In genomic region chr17:28334176-28334575, GRCh38 we compare ENCODE assay signal across 10 cellular contexts. TPM values are rescaled to one million over a fixed set of nuclear protein-coding genes. Genes with fewer than 3 reads are reported as not detected.
DNase-seq lines count a peak whose midpoint lies in the region; ATAC-seq, FAIRE-seq and TF ChIP-seq lines count a peak whose summit lies in the region.
"Had no signal": no experiment of that assay in that cellular context is flagged by ENCODE, and none has a peak within 500 bp of the region (broad histone marks: within the 10 kb centered on the region; RNA-seq: fewer than 3 reads in every experiment).

No MANE protein-coding gene starts in this region.

- H2BK120ac ChIP-seq in IMR-90 (ENCODE audit: low read depth, low read length) = no peak overlapping the region

- H2AFZ ChIP-seq in IMR-90 (replicated peaks; ENCODE audit: low read length, poor library complexity) = no peak overlapping the region
- H2AFZ ChIP-seq in astrocyte (ENCODE audit: low read depth, low read length) = no peak overlapping the region

- CTCF ChIA-PET in A673 (lab: Charles Lee) = no interaction called here
- CTCF ChIA-PET in IMR-90 (lab: Yijun Ruan, JAX) = interaction anchor here (0.8 kb wide), 1 partner anchor 83 kb away, joined by 3 read pairs; no protein-coding TSS in a partner anchor

- H3K4me1 ChIP-seq in A673 (ENCODE audit: insufficient read depth, low read length, poor library complexity, severe bottlenecking) (peaks cover 11% of the 10 kb centered on the region), IMR-90 (ENCODE audit: control insufficient read depth, insufficient read depth, low read length) (peaks cover 13% of the 10 kb centered on the region), astrocyte (ENCODE audit: insufficient read depth, low read length) (peaks cover 39% of the 10 kb centered on the region), mononuclear cell (ENCODE audit: insufficient read depth, low read length) (peaks cover 34% of the 10 kb centered on the region)

- peak overlapping the region; percentile 40; the same call in 1 of the 2 replicates for H2AK5ac ChIP-seq in IMR-90 (ENCODE audit: low read depth, low read length)

- H3K79me2 ChIP-seq in astrocyte (ENCODE audit: insufficient read depth, low read length) = peaks cover 80% of the 10 kb centered on the region

- H3K56ac ChIP-seq in IMR-90 (ENCODE audit: extremely low read depth, insufficient read depth, low read length) = no peak overlapping the region

- peak overlapping the region; percentile 90 for H3K14ac ChIP-seq in IMR-90 (replicated peaks; ENCODE audit: low read depth, low read length)

- H2BK5ac ChIP-seq in IMR-90 (ENCODE audit: low read depth, low read length, poor library complexity, severe bottlenecking) = no peak overlapping the region

- peak overlapping the region; percentile 86 for H3K4me3 ChIP-seq in A673 (ENCODE audit: low read depth, low read length, poor library complexity, severe bottlenecking)
- H3K4me3 ChIP-seq in IMR-90 (ENCODE audit: insufficient read depth, low read depth, low read length) = peak overlapping the region; percentile 59
- H3K4me3 ChIP-seq in astrocyte (ENCODE audit: insufficient read depth, low read depth, low read length) = peak overlapping the region; percentile 95
- peak overlapping the region; percentile 53 for H3K4me3 ChIP-seq in mononuclear cell (ENCODE audit: low read length)

- H2AK9ac ChIP-seq in IMR-90 (replicated peaks; ENCODE audit: low read depth, low read length, poor library complexity) = peak overlapping the region; percentile 92

- H3K79me1 ChIP-seq in IMR-90 (ENCODE audit: low read depth in 1 of 2, low read length in 2 of 2) = peaks cover 35 to 82% of the 10 kb centered on the region in 2 experiments

- H3K27ac Mint-ChIP-seq in astrocyte (ENCODE audit: unreplicated experiment) = peak overlapping the region; percentile 87

- peak overlapping the region; percentile 74; the same call in 1 of the 2 replicates for H3K23ac ChIP-seq in IMR-90 (ENCODE audit: low read depth, low read length)

- peaks cover 9% of the 10 kb centered on the region for H3K36me3 Mint-ChIP-seq in astrocyte (ENCODE audit: low read depth, unreplicated experiment)

- no peaks in the 10 kb centered on the region for H3K9me3 ChIP-seq in A673 (ENCODE audit: low read depth, low read length, poor library complexity, severe bottlenecking)
- no peaks in the 10 kb centered on the region for H3K9me3 ChIP-seq in IMR-90 (ENCODE audit: control insufficient read depth, insufficient read depth, low read length)
- no peaks in the 10 kb centered on the region for H3K9me3 ChIP-seq in astrocyte (ENCODE audit: insufficient read depth, low read depth, low read length)
- no peaks in the 10 kb centered on the region for H3K9me3 ChIP-seq in mononuclear cell (ENCODE audit: low read depth, low read length)

- H3K27me3 Mint-ChIP-seq in astrocyte (ENCODE audit: low read depth, unreplicated experiment) = no peaks in the 10 kb centered on the region

- DNase-seq in A673 (ENCODE audit: low spot score) (no peak), IMR-90 (peak; percentile 19), astrocyte (ENCODE audit: low read depth) (no peak), amniotic stem cell (lab: John Stamatoyannopoulos, UW) (no peak)
- DNase-seq in stimulated activated CD4-positive, alpha-beta T cell treated with anti-CD3 and anti-CD28 coated beads, Interleukin-2, amount 100 ng/mL, for 48 hours = no peak
- DNase-seq: SHP77 had no signal

- peaks cover 30% of the 10 kb centered on the region for H3K4me1 Mint-ChIP-seq in astrocyte (ENCODE audit: low read depth, unreplicated experiment)

- no peak overlapping the region for H3K18ac ChIP-seq in IMR-90 (ENCODE audit: low read depth, low read length)

- no peaks in the 10 kb centered on the region for H3K9me3 Mint-ChIP-seq in astrocyte (ENCODE audit: unreplicated experiment)

- H4K20me1 ChIP-seq in IMR-90 (ENCODE audit: insufficient read depth, low read length) (peaks cover 42% of the 10 kb centered on the region; the same call in 1 of the 2 replicates), astrocyte (ENCODE audit: insufficient read depth, low read length) (peaks cover 73% of the 10 kb centered on the region)

- peak overlapping the region; percentile 99 for H3K4me3 Mint-ChIP-seq in astrocyte (ENCODE audit: unreplicated experiment)

- ATAC-seq in IMR-90 (ENCODE audit: low read depth) (no peak), HG03521 (IDR thresholded peaks at IDR 0.05; ENCODE audit: unreplicated experiment) (no peak), GM18498 (IDR thresholded peaks at IDR 0.05; ENCODE audit: unreplicated experiment) (no peak)

- no peak for FAIRE-seq in astrocyte (lab: Jason Lieb, UNC)
- FAIRE-seq: islet of Langerhans had no signal

- intact Hi-C loops in A673 (cut with micrococcal nuclease; ENCODE audit: unreplicated experiment) (no loop called here), IMR-90 (cut with micrococcal nuclease) (loop anchor here (5.0 to 10.0 kb wide), 2 partner anchors 82 to 289 kb away; partner anchors contain the start of gene NLK)

- no peak overlapping the region for H2BK15ac ChIP-seq in IMR-90 (ENCODE audit: low read depth, low read length)

- H4K91ac ChIP-seq in IMR-90 (ENCODE audit: insufficient read depth, low read depth, low read length) = no peak overlapping the region

- peaks cover 8% of the 10 kb centered on the region for H3K36me3 ChIP-seq in A673 (ENCODE audit: insufficient read depth, low read length, poor library complexity, severe bottlenecking)
- H3K36me3 ChIP-seq in IMR-90 (ENCODE audit: control insufficient read depth, insufficient read depth, low read length) = peaks cover 21% of the 10 kb centered on the region
- H3K36me3 ChIP-seq in astrocyte (ENCODE audit: insufficient read depth, low read length) = peaks cover 2% of the 10 kb centered on the region

- H3K27me3 ChIP-seq in A673 (replicated peaks; ENCODE audit: insufficient read depth, low read depth, low read length, poor library complexity) = no peaks in the 10 kb centered on the region
- no peaks in the 10 kb centered on the region for H3K27me3 ChIP-seq in IMR-90 (ENCODE audit: control insufficient read depth, insufficient read depth, low read length)
- no peaks in the 10 kb centered on the region for H3K27me3 ChIP-seq in astrocyte (ENCODE audit: insufficient read depth, low read length)
- H3K27me3 ChIP-seq in mononuclear cell (ENCODE audit: insufficient read depth, low read length) = no peaks in the 10 kb centered on the region

- no peak overlapping the region for H2BK20ac ChIP-seq in IMR-90 (ENCODE audit: low read depth, low read length)

- no peak overlapping the region for H4K5ac ChIP-seq in IMR-90 (ENCODE audit: low read depth, low read length)

- TF ChIP-seq CTCF in A673 (conservative IDR thresholded peaks at IDR 0.05; ENCODE audit: low read depth, low read length) (no peak), IMR-90 (conservative IDR thresholded peaks at IDR 0.05; ENCODE audit: low read depth, low read length) (no peak), astrocyte (IDR thresholded peaks at IDR 0.05; ENCODE audit: insufficient read depth, low read depth, low read length) (no peak)

- H3K9me1 ChIP-seq in IMR-90 (ENCODE audit: insufficient read depth, low read length) = peaks cover 12% of the 10 kb centered on the region

- dilution Hi-C loops in IMR-90 (cut with HindIII; ENCODE audit: low sequenced_read_pairs, unreplicated experiment) = no loop called here

- H3K4me2 ChIP-seq in IMR-90 (ENCODE audit: low read depth, low read length) (peak overlapping the region; percentile 92), astrocyte (ENCODE audit: low read length) (peak overlapping the region; percentile 95)

- in situ Hi-C loops in IMR-90 (cut with MboI; ENCODE audit: low sequenced_read_pairs) = loop anchor here (25.0 kb wide), 1 partner anchor 797 kb away; no protein-coding TSS in a partner anchor

- whole genome bisulfite sequencing in IMR-90 (ENCODE audit: extremely low coverage in 2 of 2, insufficient read length in 1 of 2), 2 experiments = 53% methylated on average over 5 of the region's 6 CpGs; no CpG with 5 or more reads in 1 of the 2 experiments

- TF ChIP-seq POLR2A in IMR-90 (IDR thresholded peaks at IDR 0.05; ENCODE audit: low read depth, low read length) = no peak

- H3K9ac ChIP-seq in IMR-90 (ENCODE audit: low read depth, low read length) (peak overlapping the region; percentile 82), astrocyte (ENCODE audit: low read length) (peak overlapping the region; percentile 99)

- peak overlapping the region in 1 of 2 experiments; percentile 62; a peak in 2 of 4 replicates for H4K8ac ChIP-seq in IMR-90 (ENCODE audit: low read depth in 2 of 2, low read length in 2 of 2)

- POLR2A ChIA-PET in A673 (lab: Charles Lee; ENCODE audit: low non-redundant PET) = no interaction called here
- POLR2A ChIA-PET in IMR-90 (lab: Charles Lee; ENCODE audit: unreplicated experiment) = interaction anchor here (0.6 to 1.8 kb wide), 2 partner anchors 13 to 142 kb away, joined by 6 to 8 read pairs; no protein-coding TSS in a partner anchor

- H3K4ac ChIP-seq in IMR-90 (ENCODE audit: low read depth, low read length) = peak overlapping the region; percentile 44

- peak overlapping the region; percentile 48 for H3K27ac ChIP-seq in A673 (ENCODE audit: low read depth, low read length, poor library complexity, severe bottlenecking)
- H3K27ac ChIP-seq in IMR-90 (ENCODE audit: insufficient read depth, low read length) = peak overlapping the region; percentile 60; the same call in 1 of the 2 replicates
- H3K27ac ChIP-seq in astrocyte (ENCODE audit: low read depth, low read length) = peak overlapping the region; percentile 99

- TF ChIP-seq RAD21 in IMR-90 (IDR thresholded peaks at IDR 0.05; ENCODE audit: low read length) = no peak

- BruUV-seq in A673 (replicated peaks; lab: Mats Ljungman, UMichigan) (no TSS peak), IMR-90 (replicated peaks; lab: Mats Ljungman, UMichigan) (TSS peak; percentile 27)

RNA-seq across cellular contexts. Expression of gene IFT20, which starts 1.1 kb away (rescaled TPM):
- total RNA-seq in A673 (2021) (21.5 and 26.5 TPM in 2 replicates), IMR-90 (2012; rRNA removed) (25.5 and 37.8 TPM in 2 replicates), astrocyte (69.9 and 70.4 TPM in 2 replicates), mononuclear cell (33.9 TPM)
- polyA plus RNA-seq in IMR-90 (2012; rRNA removed) = 40.0 and 46.3 TPM in 2 replicates
- polyA plus RNA-seq in IMR-90 (2012; cell fraction: cytosol; rRNA removed) = 30.3 and 41.1 TPM in 2 replicates
- 84.5 and 162 TPM in 2 replicates for polyA plus RNA-seq in IMR-90 (2012; cell fraction: nucleus; rRNA removed; ENCODE audit: low replicate concordance)

RNA-seq across cellular contexts. Expression of gene TNFAIP1, which starts 1.4 kb away (rescaled TPM):
- 27.5 and 36.8 TPM in 2 replicates for total RNA-seq in A673 (2021)
- 45.3 and 49.1 TPM in 2 replicates for total RNA-seq in IMR-90 (2012; rRNA removed)
- polyA plus RNA-seq in IMR-90 (2012; rRNA removed) = 62.9 and 75.9 TPM in 2 replicates
- 34.5 and 53.3 TPM in 2 replicates for polyA plus RNA-seq in IMR-90 (2012; cell fraction: cytosol; rRNA removed)
- 93.6 and 106 TPM in 2 replicates for polyA plus RNA-seq in IMR-90 (2012; cell fraction: nucleus; rRNA removed; ENCODE audit: low replicate concordance)
- 87.0 and 100 TPM in 2 replicates for total RNA-seq in astrocyte
- 5.0 TPM for total RNA-seq in mononuclear cell

RNA-seq across cellular contexts. Expression of gene TMEM97, which starts 15.2 kb away (rescaled TPM):
- total RNA-seq in A673 (2021) = 122 and 134 TPM in 2 replicates
- total RNA-seq in IMR-90 (2012; rRNA removed) = 21.3 and 23.1 TPM in 2 replicates
- 10.4 and 12.3 TPM in 2 replicates for polyA plus RNA-seq in IMR-90 (2012; rRNA removed)
- polyA plus RNA-seq in IMR-90 (2012; cell fraction: cytosol; rRNA removed) = 5.1 and 8.9 TPM in 2 replicates
- 1.6 and 2.6 TPM in 2 replicates for polyA plus RNA-seq in IMR-90 (2012; cell fraction: nucleus; rRNA removed; ENCODE audit: low replicate concordance)
- total RNA-seq in astrocyte = 13.4 and 20.4 TPM in 2 replicates
- total RNA-seq in mononuclear cell = 4.0 TPM

RNA-seq across cellular contexts. Expression of gene POLDIP2, which starts 23.2 kb away (rescaled TPM):
- total RNA-seq in A673 (2021) (115 TPM in 2 replicates), IMR-90 (2012; rRNA removed) (58.3 and 66.7 TPM in 2 replicates), astrocyte (78.6 and 79.1 TPM in 2 replicates), mononuclear cell (26.6 TPM)
- polyA plus RNA-seq in IMR-90 (2012; rRNA removed) = 72.0 and 77.8 TPM in 2 replicates
- 70.5 and 80.8 TPM in 2 replicates for polyA plus RNA-seq in IMR-90 (2012; cell fraction: cytosol; rRNA removed)
- polyA plus RNA-seq in IMR-90 (2012; cell fraction: nucleus; rRNA removed; ENCODE audit: low replicate concordance) = 33.1 and 46.5 TPM in 2 replicates

RNA-seq across cellular contexts. Expression of gene SEBOX, which starts 30.8 kb away (rescaled TPM):
- total RNA-seq in A673 (2021) = not detected in 2 replicates
- total RNA-seq in IMR-90 (2012; rRNA removed) = not detected in 2 replicates
- polyA plus RNA-seq in IMR-90 (2012; rRNA removed) = not detected in 2 replicates
- polyA plus RNA-seq in IMR-90 (2012; cell fraction: cytosol; rRNA removed) = not detected in 2 replicates
- polyA plus RNA-seq in IMR-90 (2012; cell fraction: nucleus; rRNA removed; ENCODE audit: low replicate concordance) = not detected in 2 replicates
- total RNA-seq in astrocyte = not detected in 2 replicates
- total RNA-seq in mononuclear cell = not detected

Comparison
In these comparisons a context has a peak if more than half of its experiments do, and no peak if none do; other contexts are left out.
1. H3K27ac ChIP-seq: peak in every context shown above with its lines; median percentile 99 in astrocyte; 60 in IMR-90; 48 in A673.